ENCODE assay signal across 15 cellular contexts in genomic region chr2:219987830-219988229, GRCh38.
A peak's percentile ranks its signal among the peaks of the same experiment; 100 is the strongest.
DNase-seq lines count a peak whose midpoint lies in the region; ATAC-seq and TF ChIP-seq lines count a peak whose summit lies in the region.
"Had no signal": no experiment of that assay in that cellular context is flagged by ENCODE, and none has a peak within 500 bp of the region (broad histone marks: within the 10 kb centered on the region; RNA-seq: fewer than 3 reads in every experiment).

No MANE protein-coding gene starts in this region.

- no peak overlapping the region for H3K4me3 ChIP-seq in epithelial cell of esophagus (ENCODE audit: low read length)
- H3K4me3 ChIP-seq in osteoblast (ENCODE audit: insufficient read depth, low read length) = no peak overlapping the region
- H3K4me3 ChIP-seq: HAP-1 had no signal

- DNase-seq in GM04503 (ENCODE audit: low read depth) (peak; percentile 67), NCI-H460 (ENCODE audit: extremely low read depth, low read depth) (peak; percentile 73), epithelial cell of esophagus (ENCODE audit: low read depth) (peak; percentile 97), osteoblast (ENCODE audit: insufficient read length, low spot score, missing footprints) (peak; percentile 92), OCI-M2 (lab: John Stamatoyannopoulos, UW; ENCODE audit: unreplicated experiment) (no peak), NCI-H524 treated with DMSO at 0.1 percent for 48 hours (lab: John Stamatoyannopoulos, UW) (no peak), GM19238 (ENCODE audit: insufficient read length, low spot score) (no peak)
- DNase-seq: activated T-cell treated with anti-CD3 and anti-CD28 coated beads, Interleukin-2, amount 50 U/mL, for 48 hours; hippocampal formation; NCI-H1417; small intestine; stimulated activated CD8-positive, alpha-beta memory T cell treated with anti-CD3 and anti-CD28 coated beads, Interleukin-4, amount 100 ng/mL, for 48 hours had no signal

- TF ChIP-seq CTCF in epithelial cell of esophagus (IDR thresholded peaks at IDR 0.05; ENCODE audit: insufficient read depth, low read depth, low read length, missing control alignments) (no peak), osteoblast (IDR thresholded peaks at IDR 0.05; ENCODE audit: extremely low read depth, low read depth, low read length) (no peak)

- no peaks in the 10 kb centered on the region for H4K20me1 ChIP-seq in osteoblast (ENCODE audit: insufficient read depth, low read length)

- no peak for ATAC-seq in HG02571 (IDR thresholded peaks at IDR 0.05; ENCODE audit: unreplicated experiment)

- no peak overlapping the region for H3K4me2 ChIP-seq in osteoblast (ENCODE audit: insufficient read depth, low read length)

- H3K4me1 ChIP-seq in osteoblast (ENCODE audit: insufficient read depth, low read length) = no peaks in the 10 kb centered on the region
- H3K4me1 ChIP-seq: HAP-1 had no signal

- no peaks in the 10 kb centered on the region for H3K79me2 ChIP-seq in osteoblast (ENCODE audit: insufficient read depth, low read length)

- no peaks in the 10 kb centered on the region for H3K9me3 ChIP-seq in osteoblast (ENCODE audit: low read depth, low read length)
- H3K9me3 ChIP-seq: HAP-1 had no signal

- no peak overlapping the region for H2AFZ ChIP-seq in osteoblast (ENCODE audit: low read length)

- peak overlapping the region; percentile 20 for H3K27ac ChIP-seq in osteoblast (ENCODE audit: low read depth, low read length)
- H3K27ac ChIP-seq: VCaP had no signal

- H3K36me3 ChIP-seq in osteoblast (ENCODE audit: insufficient read depth, low read length) = no peaks in the 10 kb centered on the region
- H3K36me3 ChIP-seq: HAP-1 had no signal

- H3K27me3 ChIP-seq in osteoblast (ENCODE audit: insufficient read depth, low read length) = no peaks in the 10 kb centered on the region

Comparison
In these comparisons a context has a peak if more than half of its experiments do, and no peak if none do; other contexts are left out.
1. DNase-seq: peak in GM04503 (single experiment), NCI-H460 (single experiment), epithelial cell of esophagus (single experiment) and osteoblast (single experiment); none in OCI-M2 (single experiment), NCI-H524 treated with DMSO at 0.1 percent for 48 hours (single experiment) and GM19238 (single experiment).